ENCODE assay signal across 1 cellular context in the genomic region with DNA sequence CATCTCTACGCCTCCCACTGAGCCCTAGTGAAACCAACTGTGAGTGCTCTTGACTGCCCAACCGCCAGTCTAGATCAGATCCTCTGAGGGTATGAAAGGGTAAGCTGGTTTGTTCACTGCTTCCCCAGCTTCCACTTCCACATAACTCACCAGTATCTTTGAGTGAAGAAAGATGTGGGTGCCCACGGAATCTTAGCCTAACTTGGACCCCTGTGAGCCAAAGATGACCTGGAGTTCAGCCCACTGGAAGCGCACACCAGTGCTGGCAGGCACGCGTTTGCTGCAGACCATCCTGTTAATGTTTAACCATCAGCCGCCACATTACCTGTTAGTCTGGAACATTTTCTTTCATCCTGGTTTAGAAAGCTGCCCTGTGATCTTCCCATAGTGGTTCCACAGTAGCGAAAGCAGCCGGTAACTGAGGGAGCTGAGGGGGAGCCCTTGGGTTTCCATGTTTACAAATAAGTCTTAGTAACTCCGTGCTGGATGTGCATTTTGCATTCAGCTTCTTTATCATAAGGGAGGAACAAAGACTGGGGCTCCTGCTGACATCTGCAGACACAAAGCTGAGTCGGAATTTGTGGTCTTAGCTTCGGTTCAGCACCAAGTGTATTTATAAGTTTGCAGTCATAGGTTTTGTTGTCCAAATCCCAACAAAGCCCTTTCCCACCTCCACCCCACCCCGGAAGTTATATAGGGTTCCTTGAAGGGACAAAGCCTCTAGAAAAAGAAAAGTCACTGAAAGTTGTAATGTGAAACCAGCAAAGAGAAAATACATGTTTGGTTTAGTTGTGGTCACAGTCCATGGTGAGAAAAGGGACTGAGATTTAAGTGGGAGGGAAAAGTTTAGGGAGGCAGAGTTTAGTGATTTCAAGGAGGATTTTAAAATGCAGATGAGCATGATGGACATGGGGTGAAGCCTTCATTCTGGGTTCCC.
A peak's percentile ranks its signal among the peaks of the same experiment; 100 is the strongest.
TF ChIP-seq lines count a peak whose summit lies in the region.

No MANE protein-coding gene starts in this region.

TF ChIP-seq in HepG2, 621 proteins besides CTCF, POLR2A, EP300 and RAD21 (continued from another document and continues in another):
- TF ChIP-seq, protein P1, sequence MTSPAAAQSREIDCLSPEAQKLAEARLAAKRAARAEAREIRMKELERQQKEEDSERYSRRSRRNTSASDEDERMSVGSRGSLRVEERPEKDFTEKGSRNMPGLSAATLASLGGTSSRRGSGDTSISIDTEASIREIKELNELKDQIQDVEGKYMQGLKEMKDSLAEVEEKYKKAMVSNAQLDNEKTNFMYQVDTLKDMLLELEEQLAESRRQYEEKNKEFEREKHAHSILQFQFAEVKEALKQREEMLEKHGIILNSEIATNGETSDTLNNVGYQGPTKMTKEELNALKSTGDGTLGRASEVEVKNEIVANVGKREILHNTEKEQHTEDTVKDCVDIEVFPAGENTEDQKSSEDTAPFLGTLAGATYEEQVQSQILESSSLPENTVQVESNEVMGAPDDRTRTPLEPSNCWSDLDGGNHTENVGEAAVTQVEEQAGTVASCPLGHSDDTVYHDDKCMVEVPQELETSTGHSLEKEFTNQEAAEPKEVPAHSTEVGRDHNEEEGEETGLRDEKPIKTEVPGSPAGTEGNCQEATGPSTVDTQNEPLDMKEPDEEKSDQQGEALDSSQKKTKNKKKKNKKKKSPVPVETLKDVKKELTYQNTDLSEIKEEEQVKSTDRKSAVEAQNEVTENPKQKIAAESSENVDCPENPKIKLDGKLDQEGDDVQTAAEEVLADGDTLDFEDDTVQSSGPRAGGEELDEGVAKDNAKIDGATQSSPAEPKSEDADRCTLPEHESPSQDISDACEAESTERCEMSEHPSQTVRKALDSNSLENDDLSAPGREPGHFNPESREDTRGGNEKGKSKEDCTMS (CRISPR knock-in tag; conservative IDR thresholded peaks at IDR 0.05): no peak
- TF ChIP-seq, protein P2, sequence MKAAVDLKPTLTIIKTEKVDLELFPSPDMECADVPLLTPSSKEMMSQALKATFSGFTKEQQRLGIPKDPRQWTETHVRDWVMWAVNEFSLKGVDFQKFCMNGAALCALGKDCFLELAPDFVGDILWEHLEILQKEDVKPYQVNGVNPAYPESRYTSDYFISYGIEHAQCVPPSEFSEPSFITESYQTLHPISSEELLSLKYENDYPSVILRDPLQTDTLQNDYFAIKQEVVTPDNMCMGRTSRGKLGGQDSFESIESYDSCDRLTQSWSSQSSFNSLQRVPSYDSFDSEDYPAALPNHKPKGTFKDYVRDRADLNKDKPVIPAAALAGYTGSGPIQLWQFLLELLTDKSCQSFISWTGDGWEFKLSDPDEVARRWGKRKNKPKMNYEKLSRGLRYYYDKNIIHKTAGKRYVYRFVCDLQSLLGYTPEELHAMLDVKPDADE (CRISPR knock-in tag; IDR thresholded peaks at IDR 0.05): no peak
- TF ChIP-seq ZNF224 (CRISPR knock-in tag; IDR thresholded peaks at IDR 0.05): no peak
- TF ChIP-seq ZNF441 (CRISPR knock-in tag; IDR thresholded peaks at IDR 0.05; ENCODE audit: borderline replicate concordance): 0 out of 2 replicates have a peak, but pooled peaks have one; percentile 26
- TF ChIP-seq ZNF30 (CRISPR knock-in tag; IDR thresholded peaks at IDR 0.05): no peak
- TF ChIP-seq ZKSCAN8 (CRISPR knock-in tag; IDR thresholded peaks at IDR 0.05; ENCODE audit: borderline replicate concordance): peak; percentile 13; the same call in 1 of the 2 replicates
- TF ChIP-seq MZF1 (CRISPR knock-in tag; IDR thresholded peaks at IDR 0.05; ENCODE audit: borderline replicate concordance): no peak
- TF ChIP-seq MXI1 (IDR thresholded peaks at IDR 0.05; ENCODE audit: borderline replicate concordance, low read depth, low read length): peak; percentile 70; the same call in 1 of the 3 replicates
- TF ChIP-seq, protein P3, sequence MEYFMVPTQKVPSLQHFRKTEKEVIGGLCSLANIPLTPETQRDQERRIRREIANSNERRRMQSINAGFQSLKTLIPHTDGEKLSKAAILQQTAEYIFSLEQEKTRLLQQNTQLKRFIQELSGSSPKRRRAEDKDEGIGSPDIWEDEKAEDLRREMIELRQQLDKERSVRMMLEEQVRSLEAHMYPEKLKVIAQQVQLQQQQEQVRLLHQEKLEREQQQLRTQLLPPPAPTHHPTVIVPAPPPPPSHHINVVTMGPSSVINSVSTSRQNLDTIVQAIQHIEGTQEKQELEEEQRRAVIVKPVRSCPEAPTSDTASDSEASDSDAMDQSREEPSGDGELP (IDR thresholded peaks at IDR 0.05; ENCODE audit: borderline replicate concordance, low read depth): peak; percentile 53; the same call in 1 of the 2 replicates
- no peak for TF ChIP-seq ZFAT (CRISPR knock-in tag; conservative IDR thresholded peaks at IDR 0.05)
- no peak for TF ChIP-seq AGO2 (optimal IDR thresholded peaks at IDR 0.05; ENCODE audit: low read depth, low read length)
- TF ChIP-seq RARG (CRISPR knock-in tag; IDR thresholded peaks at IDR 0.05; ENCODE audit: low read depth): no peak
- TF ChIP-seq, protein P4, sequence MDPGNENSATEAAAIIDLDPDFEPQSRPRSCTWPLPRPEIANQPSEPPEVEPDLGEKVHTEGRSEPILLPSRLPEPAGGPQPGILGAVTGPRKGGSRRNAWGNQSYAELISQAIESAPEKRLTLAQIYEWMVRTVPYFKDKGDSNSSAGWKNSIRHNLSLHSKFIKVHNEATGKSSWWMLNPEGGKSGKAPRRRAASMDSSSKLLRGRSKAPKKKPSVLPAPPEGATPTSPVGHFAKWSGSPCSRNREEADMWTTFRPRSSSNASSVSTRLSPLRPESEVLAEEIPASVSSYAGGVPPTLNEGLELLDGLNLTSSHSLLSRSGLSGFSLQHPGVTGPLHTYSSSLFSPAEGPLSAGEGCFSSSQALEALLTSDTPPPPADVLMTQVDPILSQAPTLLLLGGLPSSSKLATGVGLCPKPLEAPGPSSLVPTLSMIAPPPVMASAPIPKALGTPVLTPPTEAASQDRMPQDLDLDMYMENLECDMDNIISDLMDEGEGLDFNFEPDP (CRISPR knock-in tag; conservative IDR thresholded peaks at IDR 0.05): no peak
- TF ChIP-seq TBX3 (IDR thresholded peaks at IDR 0.05; ENCODE audit: borderline replicate concordance): no peak
- TF ChIP-seq, protein P5, sequence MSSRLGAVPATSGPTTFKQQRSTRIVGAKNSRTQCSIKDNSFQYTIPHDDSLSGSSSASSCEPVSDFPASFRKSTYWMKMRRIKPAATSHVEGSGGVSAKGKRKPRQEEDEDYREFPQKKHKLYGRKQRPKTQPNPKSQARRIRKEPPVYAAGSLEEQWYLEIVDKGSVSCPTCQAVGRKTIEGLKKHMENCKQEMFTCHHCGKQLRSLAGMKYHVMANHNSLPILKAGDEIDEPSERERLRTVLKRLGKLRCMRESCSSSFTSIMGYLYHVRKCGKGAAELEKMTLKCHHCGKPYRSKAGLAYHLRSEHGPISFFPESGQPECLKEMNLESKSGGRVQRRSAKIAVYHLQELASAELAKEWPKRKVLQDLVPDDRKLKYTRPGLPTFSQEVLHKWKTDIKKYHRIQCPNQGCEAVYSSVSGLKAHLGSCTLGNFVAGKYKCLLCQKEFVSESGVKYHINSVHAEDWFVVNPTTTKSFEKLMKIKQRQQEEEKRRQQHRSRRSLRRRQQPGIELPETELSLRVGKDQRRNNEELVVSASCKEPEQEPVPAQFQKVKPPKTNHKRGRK (CRISPR knock-in tag; IDR thresholded peaks at IDR 0.05): no peak
- no peak for TF ChIP-seq ZNF883 (CRISPR knock-in tag; IDR thresholded peaks at IDR 0.05; ENCODE audit: not compliant biosample characterization)
- TF ChIP-seq NFKBIZ (CRISPR knock-in tag; IDR thresholded peaks at IDR 0.05): no peak
- peak; percentile 71; the same call in 1 of the 2 replicates for TF ChIP-seq ZMYM4 (CRISPR knock-in tag; IDR thresholded peaks at IDR 0.05)
- TF ChIP-seq, protein P6, sequence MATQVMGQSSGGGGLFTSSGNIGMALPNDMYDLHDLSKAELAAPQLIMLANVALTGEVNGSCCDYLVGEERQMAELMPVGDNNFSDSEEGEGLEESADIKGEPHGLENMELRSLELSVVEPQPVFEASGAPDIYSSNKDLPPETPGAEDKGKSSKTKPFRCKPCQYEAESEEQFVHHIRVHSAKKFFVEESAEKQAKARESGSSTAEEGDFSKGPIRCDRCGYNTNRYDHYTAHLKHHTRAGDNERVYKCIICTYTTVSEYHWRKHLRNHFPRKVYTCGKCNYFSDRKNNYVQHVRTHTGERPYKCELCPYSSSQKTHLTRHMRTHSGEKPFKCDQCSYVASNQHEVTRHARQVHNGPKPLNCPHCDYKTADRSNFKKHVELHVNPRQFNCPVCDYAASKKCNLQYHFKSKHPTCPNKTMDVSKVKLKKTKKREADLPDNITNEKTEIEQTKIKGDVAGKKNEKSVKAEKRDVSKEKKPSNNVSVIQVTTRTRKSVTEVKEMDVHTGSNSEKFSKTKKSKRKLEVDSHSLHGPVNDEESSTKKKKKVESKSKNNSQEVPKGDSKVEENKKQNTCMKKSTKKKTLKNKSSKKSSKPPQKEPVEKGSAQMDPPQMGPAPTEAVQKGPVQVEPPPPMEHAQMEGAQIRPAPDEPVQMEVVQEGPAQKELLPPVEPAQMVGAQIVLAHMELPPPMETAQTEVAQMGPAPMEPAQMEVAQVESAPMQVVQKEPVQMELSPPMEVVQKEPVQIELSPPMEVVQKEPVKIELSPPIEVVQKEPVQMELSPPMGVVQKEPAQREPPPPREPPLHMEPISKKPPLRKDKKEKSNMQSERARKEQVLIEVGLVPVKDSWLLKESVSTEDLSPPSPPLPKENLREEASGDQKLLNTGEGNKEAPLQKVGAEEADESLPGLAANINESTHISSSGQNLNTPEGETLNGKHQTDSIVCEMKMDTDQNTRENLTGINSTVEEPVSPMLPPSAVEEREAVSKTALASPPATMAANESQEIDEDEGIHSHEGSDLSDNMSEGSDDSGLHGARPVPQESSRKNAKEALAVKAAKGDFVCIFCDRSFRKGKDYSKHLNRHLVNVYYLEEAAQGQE (IDR thresholded peaks at IDR 0.05; ENCODE audit: borderline replicate concordance in 1 of 2, low read depth in 1 of 2, low read length in 2 of 2): no peak
- no peak for TF ChIP-seq ZC3H4 (CRISPR knock-in tag; IDR thresholded peaks at IDR 0.05; ENCODE audit: borderline replicate concordance)
- no peak for TF ChIP-seq RFX5 (IDR thresholded peaks at IDR 0.05; ENCODE audit: low read depth, low read length)
- TF ChIP-seq ONECUT2 (CRISPR knock-in tag; IDR thresholded peaks at IDR 0.05): no peak
- 0 out of 2 replicates have a peak, but pooled peaks have one; percentile 36 for TF ChIP-seq ZMAT3 (CRISPR knock-in tag; conservative IDR thresholded peaks at IDR 0.05)
- TF ChIP-seq, protein P7, sequence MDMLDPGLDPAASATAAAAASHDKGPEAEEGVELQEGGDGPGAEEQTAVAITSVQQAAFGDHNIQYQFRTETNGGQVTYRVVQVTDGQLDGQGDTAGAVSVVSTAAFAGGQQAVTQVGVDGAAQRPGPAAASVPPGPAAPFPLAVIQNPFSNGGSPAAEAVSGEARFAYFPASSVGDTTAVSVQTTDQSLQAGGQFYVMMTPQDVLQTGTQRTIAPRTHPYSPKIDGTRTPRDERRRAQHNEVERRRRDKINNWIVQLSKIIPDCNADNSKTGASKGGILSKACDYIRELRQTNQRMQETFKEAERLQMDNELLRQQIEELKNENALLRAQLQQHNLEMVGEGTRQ (IDR thresholded peaks at IDR 0.05; ENCODE audit: low read depth, low read length): no peak
- TF ChIP-seq, protein P7 (CRISPR knock-in tag; IDR thresholded peaks at IDR 0.05; ENCODE audit: borderline replicate concordance): no peak
- TF ChIP-seq, protein P8, sequence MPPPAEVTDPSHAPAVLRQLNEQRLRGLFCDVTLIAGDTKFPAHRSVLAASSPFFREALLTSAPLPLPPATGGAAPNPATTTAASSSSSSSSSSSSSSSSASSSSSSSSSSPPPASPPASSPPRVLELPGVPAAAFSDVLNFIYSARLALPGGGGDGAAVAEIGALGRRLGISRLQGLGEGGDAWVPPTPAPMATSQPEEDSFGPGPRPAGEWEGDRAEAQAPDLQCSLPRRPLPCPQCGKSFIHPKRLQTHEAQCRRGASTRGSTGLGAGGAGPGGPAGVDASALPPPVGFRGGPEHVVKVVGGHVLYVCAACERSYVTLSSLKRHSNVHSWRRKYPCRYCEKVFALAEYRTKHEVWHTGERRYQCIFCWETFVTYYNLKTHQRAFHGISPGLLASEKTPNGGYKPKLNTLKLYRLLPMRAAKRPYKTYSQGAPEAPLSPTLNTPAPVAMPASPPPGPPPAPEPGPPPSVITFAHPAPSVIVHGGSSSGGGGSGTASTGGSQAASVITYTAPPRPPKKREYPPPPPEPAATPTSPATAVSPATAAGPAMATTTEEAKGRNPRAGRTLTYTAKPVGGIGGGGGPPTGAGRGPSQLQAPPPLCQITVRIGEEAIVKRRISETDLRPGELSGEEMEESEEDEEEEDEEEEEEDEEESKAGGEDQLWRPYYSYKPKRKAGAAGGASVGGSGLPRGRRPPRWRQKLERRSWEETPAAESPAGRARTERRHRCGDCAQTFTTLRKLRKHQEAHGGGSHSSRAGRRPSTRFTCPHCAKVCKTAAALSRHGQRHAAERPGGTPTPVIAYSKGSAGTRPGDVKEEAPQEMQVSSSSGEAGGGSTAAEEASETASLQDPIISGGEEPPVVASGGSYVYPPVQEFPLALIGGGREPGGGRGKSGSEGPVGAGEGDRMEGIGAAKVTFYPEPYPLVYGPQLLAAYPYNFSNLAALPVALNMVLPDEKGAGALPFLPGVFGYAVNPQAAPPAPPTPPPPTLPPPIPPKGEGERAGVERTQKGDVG (CRISPR knock-in tag; IDR thresholded peaks at IDR 0.05; ENCODE audit: borderline replicate concordance): peak; percentile 58; the same call in 1 of the 2 replicates
- 0 out of 4 replicates have a peak, but pooled peaks of 1 of the 2 experiments have one; percentile 0 for TF ChIP-seq MAFK (conservative IDR thresholded peaks at IDR 0.05 in 1 of 2, IDR thresholded peaks at IDR 0.05 in 1 of 2; ENCODE audit: low read length in 2 of 2)
- 0 out of 2 replicates have a peak, but pooled peaks have one; percentile 15 for TF ChIP-seq ZNF354B (CRISPR knock-in tag; IDR thresholded peaks at IDR 0.05)
